ENCODE assay signal across 1 cellular context in genomic region chr20:32483351-32484220, GRCh38.
TF ChIP-seq lines count a peak whose summit lies in the region.

No MANE protein-coding gene starts in this region.

TF ChIP-seq in IMR-90, 13 proteins besides CTCF, POLR2A, EP300 and RAD21 (continued from another document):
- TF ChIP-seq RCOR1 (IDR thresholded peaks at IDR 0.05; ENCODE audit: insufficient replicate concordance, low read length) = no peak
- peak; percentile 86 for TF ChIP-seq MAZ (IDR thresholded peaks at IDR 0.05; ENCODE audit: borderline replicate concordance, low read depth, low read length)
- peak; percentile 45; the same call in 1 of the 2 replicates for TF ChIP-seq BHLHE40 (IDR thresholded peaks at IDR 0.05; ENCODE audit: low read depth, low read length)
TF ChIP-seq in IMR-90: peak in this region for 3.
